Comparison of ENCODE assay signal across 8 cellular contexts in the genomic region with DNA sequence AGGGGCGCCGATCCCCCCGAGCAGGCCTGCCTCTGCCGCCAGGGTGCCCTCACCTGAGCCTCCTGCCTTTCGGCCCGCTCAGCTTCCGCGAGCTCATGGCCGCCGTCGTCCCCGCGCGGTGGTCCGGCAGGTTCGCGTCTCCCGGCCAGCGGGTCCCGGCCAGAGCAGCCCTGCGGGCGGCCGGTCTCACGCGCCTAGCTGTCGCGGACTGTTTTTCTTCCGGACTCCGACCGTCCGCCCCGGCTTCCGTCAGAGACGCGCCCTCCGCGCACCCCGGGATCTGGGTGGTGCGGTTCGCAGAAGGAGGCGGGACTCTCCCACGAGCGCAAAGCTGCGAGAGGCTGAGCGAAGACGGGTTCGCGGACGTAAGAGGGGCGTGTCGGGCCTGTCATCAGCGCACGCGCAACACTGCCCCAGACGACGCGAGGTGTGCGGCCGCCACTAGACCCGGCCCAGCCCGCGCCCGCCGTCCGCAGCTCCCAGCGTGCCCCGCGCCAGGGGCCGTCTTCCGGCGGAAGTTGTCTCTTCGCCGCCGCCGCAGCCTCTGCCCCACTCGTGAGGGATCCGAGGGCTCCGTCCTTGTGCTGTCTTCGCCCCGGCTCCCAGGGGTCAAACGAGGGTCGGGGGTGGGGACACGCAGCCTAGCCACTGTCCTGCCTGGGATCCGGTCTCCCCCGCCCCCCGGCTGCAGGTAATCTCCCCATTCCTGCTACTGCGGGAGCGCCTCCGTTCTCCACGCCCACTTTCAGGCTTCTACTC. TPM values are rescaled to one million over a fixed set of nuclear protein-coding genes. Genes with fewer than 3 reads are reported as not detected.
A peak's percentile ranks its signal among the peaks of the same experiment; 100 is the strongest.
DNase-seq lines count a peak whose midpoint lies in the region; ATAC-seq, FAIRE-seq and TF ChIP-seq lines count a peak whose summit lies in the region.

A gene (minus strand): TSS at position 210 of the 759 bp plus-strand sequence. CDS start 113 bp downstream, at position 97.

- FAIRE-seq in urothelium cell line (lab: Jason Lieb, UNC) = peak; percentile 88

- peaks cover 15% of the 10 kb centered on the region for H3K4me1 Mint-ChIP-seq in T-helper 17 cell

- peak within 1 kb of the TSS; percentile 93 for H3K4me3 Mint-ChIP-seq in T-helper 17 cell

- H3K36me3 Mint-ChIP-seq in T-helper 17 cell (ENCODE audit: low read depth) = peaks cover 3% of the 10 kb centered on the region

- H3K9me3 ChIP-seq in T-helper 17 cell (ENCODE audit: control insufficient read depth, low read length, poor library complexity, severe bottlenecking) (no peaks in the 10 kb centered on the region), psoas muscle (no peaks in the 10 kb centered on the region)

- peak; percentile 95 for ATAC-seq in HG02885 (IDR thresholded peaks at IDR 0.05; ENCODE audit: poor library complexity, unreplicated experiment)
- ATAC-seq in T-helper 17 cell = peak; percentile 94
- peak; percentile 95 for ATAC-seq in left ventricle myocardium superior
- ATAC-seq in psoas muscle = peak; percentile 94 to 97 (median 96)

- H3K36me3 ChIP-seq in psoas muscle (ENCODE audit: insufficient read depth in 1 of 2, low read depth in 1 of 2) = peaks cover 0 to 26% of the 10 kb centered on the region in 2 donors

- peaks cover 56% of the 10 kb centered on the region for H3K4me1 ChIP-seq in psoas muscle

- TF ChIP-seq CTCF in psoas muscle (IDR thresholded peaks at IDR 0.05) = no peak

- intact Hi-C loops in left ventricle myocardium superior (cut with micrococcal nuclease) (loop anchor here (10.0 kb wide), 1 partner anchor 152 kb away; no protein-coding TSS in a partner anchor), psoas muscle (cut with DNase I) (loop anchor here (5.0 kb wide), 3 partner anchors 59 to 239 kb away; a partner anchor contains a TSS)

- DNase-seq in NCI-H1694 treated with DMSO at 0.1 percent for 48 hours (lab: John Stamatoyannopoulos, UW) (peak; percentile 95), T-helper 17 cell (peak; percentile 94 to 98 (median 97)), left ventricle myocardium superior (peak; percentile 99), psoas muscle (peak; percentile 98 to 99), urothelium cell line (ENCODE audit: low spot score) (peak; percentile 97)

- H3K27ac ChIP-seq in angular gyrus (ENCODE audit: low read depth, low read length) = peak within 1 kb of the TSS; percentile 72
- peak within 1 kb of the TSS; percentile 96 for H3K27ac ChIP-seq in psoas muscle

- H3K27ac Mint-ChIP-seq in T-helper 17 cell = peak within 1 kb of the TSS; percentile 85

- peak; percentile 92 for TF ChIP-seq POLR2A in GM15510 (IDR thresholded peaks at IDR 0.05; ENCODE audit: borderline replicate concordance, extremely low read depth, insufficient read length)

- H3K27me3 ChIP-seq in psoas muscle (ENCODE audit: insufficient read depth in 3 of 3, low read length in 2 of 3) = no peaks in the 10 kb centered on the region

- no peaks in the 10 kb centered on the region for H3K27me3 Mint-ChIP-seq in T-helper 17 cell

- 0% methylated on average over 78 to 90 of the region's 90 CpGs for WGBS in psoas muscle, 3 donors

- H3K4me3 ChIP-seq in psoas muscle = peak within 1 kb of the TSS; percentile 99

RNA-seq across cellular contexts. Expression of the gene that starts here (rescaled TPM):
- total RNA-seq in T-helper 17 cell (100 to 1,000 TPM; 172 to 189 TPM), left ventricle myocardium superior (39.1 TPM), psoas muscle (10 to 100 TPM; 35.7 to 41.8 (median 40.1) TPM)
- polyA plus RNA-seq in psoas muscle = 10 to 100 TPM; 25.6 to 45.4 (median 30.9) TPM

Comparison
In these comparisons a context has a peak if more than half of its experiments do, and no peak if none do; other contexts are left out.
1. Peak in every context shown above with its lines: DNase-seq, ATAC-seq, H3K4me3 ChIP-seq and H3K27ac ChIP-seq.